ENCODE assay signal across 8 cellular contexts in genomic region chr9:63817622-63818518, GRCh38.
A peak's percentile ranks its signal among the peaks of the same experiment; 100 is the strongest.
DNase-seq lines count a peak whose midpoint lies in the region; ATAC-seq and TF ChIP-seq lines count a peak whose summit lies in the region.

No MANE protein-coding gene starts in this region.

- peak overlapping the region; percentile 2 for H3K27ac Mint-ChIP-seq in activated T-cell treated with anti-CD3 and anti-CD28 coated beads, Interleukin-2, amount 50 U/mL, for 72 hours
- H3K27ac Mint-ChIP-seq in progenitor cell of endocrine pancreas, result no peak overlapping the region

- no peaks in the 10 kb centered on the region for H3K27me3 ChIP-seq in uterus

- H3K9me3 ChIP-seq in uterus, result no peaks in the 10 kb centered on the region

- H3K4me3 ChIP-seq in uterus, result no peak overlapping the region

- peaks cover 11 to 13% of the 10 kb centered on the region in 2 donors for H3K9me3 Mint-ChIP-seq in activated T-cell treated with anti-CD3 and anti-CD28 coated beads, Interleukin-2, amount 50 U/mL, for 72 hours
- H3K9me3 Mint-ChIP-seq in progenitor cell of endocrine pancreas (ENCODE audit: low read depth), result peaks cover 32% of the 10 kb centered on the region

- H3K27ac ChIP-seq in uterus, result no peak overlapping the region

- DNase-seq in Ammon's horn (ENCODE audit: low spot score), result peak; percentile 59
- DNase-seq in HT1080 (ENCODE audit: low read depth), result peak; percentile 36
- peak; percentile 76 to 77 for DNase-seq in activated T-cell treated with anti-CD3 and anti-CD28 coated beads, Interleukin-2, amount 50 U/mL, for 72 hours
- DNase-seq in Right ventricle myocardium superior, result peak; percentile 77
- peak; percentile 62 for DNase-seq in progenitor cell of endocrine pancreas (ENCODE audit: low spot score, unreplicated experiment)
- peak; percentile 31 to 36 for DNase-seq in uterus
- no peak for DNase-seq in kidney glomerular epithelial cell (lab: John Stamatoyannopoulos, UW)

- H3K4me1 Mint-ChIP-seq in activated T-cell treated with anti-CD3 and anti-CD28 coated beads, Interleukin-2, amount 50 U/mL, for 72 hours (ENCODE audit: low read depth), result peaks cover 19% of the 10 kb centered on the region
- peaks cover 7% of the 10 kb centered on the region for H3K4me1 Mint-ChIP-seq in progenitor cell of endocrine pancreas (ENCODE audit: low read depth)

- TF ChIP-seq POLR2A in uterus (IDR thresholded peaks at IDR 0.05), result no peak

- TF ChIP-seq CTCF in progenitor cell of endocrine pancreas (IDR thresholded peaks at IDR 0.05; ENCODE audit: unreplicated experiment), result no peak
- TF ChIP-seq CTCF in uterus (IDR thresholded peaks at IDR 0.05), result no peak

- no peaks in the 10 kb centered on the region for H3K36me3 ChIP-seq in uterus

- no peaks in the 10 kb centered on the region for H3K4me1 ChIP-seq in uterus

- peaks cover 18% of the 10 kb centered on the region for H3K27me3 Mint-ChIP-seq in activated T-cell treated with anti-CD3 and anti-CD28 coated beads, Interleukin-2, amount 50 U/mL, for 72 hours (ENCODE audit: low read depth)
- peaks cover 23% of the 10 kb centered on the region for H3K27me3 Mint-ChIP-seq in progenitor cell of endocrine pancreas

- intact Hi-C loops in Right ventricle myocardium superior (cut with DNase I), result no loop called here
- intact Hi-C loops in uterus (cut with DNase I; ENCODE audit: low total_unique reads), result no loop called here

- peaks cover 14 to 24% of the 10 kb centered on the region in 2 donors for H3K36me3 Mint-ChIP-seq in activated T-cell treated with anti-CD3 and anti-CD28 coated beads, Interleukin-2, amount 50 U/mL, for 72 hours (ENCODE audit: insufficient read depth in 2 of 2)
- H3K36me3 Mint-ChIP-seq in progenitor cell of endocrine pancreas (ENCODE audit: insufficient read depth), result peaks cover 10% of the 10 kb centered on the region

- ATAC-seq in GM21360 (IDR thresholded peaks at IDR 0.05; ENCODE audit: unreplicated experiment) (peak; percentile 59), Right ventricle myocardium superior (ENCODE audit: poor library complexity) (peak; percentile 53)
- peak; percentile 65 to 72 for ATAC-seq in activated T-cell treated with anti-CD3 and anti-CD28 coated beads, Interleukin-2, amount 50 U/mL, for 72 hours (replicated peaks in 1 of 2)

- H3K4me3 Mint-ChIP-seq in activated T-cell treated with anti-CD3 and anti-CD28 coated beads, Interleukin-2, amount 50 U/mL, for 72 hours, result peak overlapping the region; percentile 66 to 86
- peak overlapping the region; percentile 69 for H3K4me3 Mint-ChIP-seq in progenitor cell of endocrine pancreas (ENCODE audit: low read depth)
